8 cellular contexts compared by ENCODE assay signal in the genomic region with DNA sequence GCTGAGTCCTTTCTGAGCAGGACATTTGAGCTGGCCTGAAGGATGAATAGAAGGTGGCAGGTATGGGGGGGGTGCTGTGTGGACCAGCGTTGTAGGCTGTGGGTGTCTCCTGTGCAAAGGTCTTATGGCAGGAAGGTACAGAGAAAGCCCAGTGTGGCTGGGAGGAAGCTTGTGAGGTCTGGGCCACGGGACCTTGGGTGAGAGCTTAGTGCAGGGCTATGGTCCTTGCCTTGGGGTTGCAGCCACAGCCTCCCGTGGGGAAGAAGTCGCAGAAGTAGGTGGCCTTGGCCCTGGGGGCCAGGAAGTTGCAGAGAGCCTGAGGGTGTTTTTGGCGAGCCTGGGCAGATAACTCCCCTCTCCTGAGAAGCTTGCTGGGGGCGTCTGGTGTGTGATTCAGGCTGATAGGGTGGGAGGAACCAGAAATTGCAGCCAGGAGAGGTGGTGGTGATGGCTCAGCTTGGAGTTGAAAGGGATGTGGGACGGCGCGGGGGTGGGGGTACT. TPM values are rescaled to one million over a fixed set of nuclear protein-coding genes. Genes with fewer than 3 reads are reported as not detected.
DNase-seq lines count a peak whose midpoint lies in the region; ATAC-seq and TF ChIP-seq lines count a peak whose summit lies in the region.

No MANE protein-coding gene starts in this region.

- H3K9me3 Mint-ChIP-seq in activated CD4-positive, alpha-beta T cell treated with anti-CD3 and anti-CD28 coated beads, Interleukin-2, amount 10 ng/mL, durations not matched to agents 7 days and 5 days: no peaks in the 10 kb centered on the region
- H3K9me3 Mint-ChIP-seq in osteocyte (ENCODE audit: unreplicated experiment): no peaks in the 10 kb centered on the region

- H3K36me3 Mint-ChIP-seq in activated CD4-positive, alpha-beta T cell treated with anti-CD3 and anti-CD28 coated beads, Interleukin-2, amount 10 ng/mL, durations not matched to agents 7 days and 5 days (ENCODE audit: low read depth): no peaks in the 10 kb centered on the region
- peaks cover 2% of the 10 kb centered on the region for H3K36me3 Mint-ChIP-seq in osteocyte (ENCODE audit: unreplicated experiment)

- H3K4me1 Mint-ChIP-seq in activated CD4-positive, alpha-beta T cell treated with anti-CD3 and anti-CD28 coated beads, Interleukin-2, amount 10 ng/mL, durations not matched to agents 7 days and 5 days: peaks cover 24% of the 10 kb centered on the region
- peaks cover 59% of the 10 kb centered on the region for H3K4me1 Mint-ChIP-seq in osteocyte (ENCODE audit: unreplicated experiment)

- peaks cover 30% of the 10 kb centered on the region for H3K27me3 Mint-ChIP-seq in activated CD4-positive, alpha-beta T cell treated with anti-CD3 and anti-CD28 coated beads, Interleukin-2, amount 10 ng/mL, durations not matched to agents 7 days and 5 days
- H3K27me3 Mint-ChIP-seq in osteocyte (ENCODE audit: unreplicated experiment): no peaks in the 10 kb centered on the region

- ATAC-seq in esophagus mucosa: peak; percentile 6
- ATAC-seq in HG03378 (IDR thresholded peaks at IDR 0.05; ENCODE audit: unreplicated experiment): no peak
- ATAC-seq in activated CD4-positive, CD25-positive, alpha-beta regulatory T cell treated with anti-CD3 and anti-CD28 coated beads, Interleukin-2, amount 50 U/mL, for 24 hours: no peak

- DNase-seq in activated CD4-positive, alpha-beta T cell treated with anti-CD3 and anti-CD28 coated beads, Interleukin-2, amount 10 ng/mL, durations not matched to agents 7 days and 5 days: no peak
- DNase-seq in activated CD4-positive, alpha-beta T cell treated with anti-CD3 and anti-CD28 coated beads for 48 hours: no peak
- DNase-seq in SW480 (ENCODE audit: low spot score): peak; percentile 64
- no peak for DNase-seq in osteocyte (ENCODE audit: extremely low spot score, unreplicated experiment)
- DNase-seq in amniotic stem cell (lab: John Stamatoyannopoulos, UW): no peak

- peak overlapping the region; percentile 85 for H3K27ac Mint-ChIP-seq in activated CD4-positive, alpha-beta T cell treated with anti-CD3 and anti-CD28 coated beads, Interleukin-2, amount 10 ng/mL, durations not matched to agents 7 days and 5 days
- peak overlapping the region; percentile 95 for H3K27ac Mint-ChIP-seq in osteocyte (ENCODE audit: unreplicated experiment)

- POLR2A ChIA-PET in activated CD4-positive, alpha-beta T cell treated with anti-CD3 and anti-CD28 coated beads, Interleukin-2, amount 10 ng/mL, durations not matched to agents 7 days and 5 days (lab: Charles Lee): no interaction called here

- CTCF ChIA-PET in activated CD4-positive, alpha-beta T cell treated with anti-CD3 and anti-CD28 coated beads, Interleukin-2, amount 10 ng/mL, durations not matched to agents 7 days and 5 days (lab: Charles Lee): interaction anchor here (0.5 to 1.7 kb wide), 7 partner anchors 8 to 173 kb away, joined by 3 to 6 read pairs (median 3); no protein-coding TSS in a partner anchor

- no peak for TF ChIP-seq CTCF in osteocyte (IDR thresholded peaks at IDR 0.05)

- H3K4me3 Mint-ChIP-seq in activated CD4-positive, alpha-beta T cell treated with anti-CD3 and anti-CD28 coated beads, Interleukin-2, amount 10 ng/mL, durations not matched to agents 7 days and 5 days: peak overlapping the region; percentile 60
- peak overlapping the region; percentile 90 for H3K4me3 Mint-ChIP-seq in osteocyte (ENCODE audit: unreplicated experiment)

RNA-seq across cellular contexts. Expression of a gene that starts 3.0 kb away (rescaled TPM):
- total RNA-seq in activated CD4-positive, alpha-beta T cell treated with anti-CD3 and anti-CD28 coated beads, Interleukin-2, amount 10 ng/mL, durations not matched to agents 7 days and 5 days: 1 to 10 TPM; 4.2 to 4.6 TPM
- total RNA-seq in esophagus mucosa (166 TPM), osteocyte (186 and 199 TPM in 2 replicates)

Comparison
In these comparisons a context has a peak if more than half of its experiments do, and no peak if none do; other contexts are left out.
1. RNA of a gene that starts 3.0 kb away (total RNA-seq): 186 to 199 TPM in osteocyte and 166 TPM in esophagus mucosa (single experiment); 4.2 to 4.6 TPM in activated CD4-positive, alpha-beta T cell treated with anti-CD3 and anti-CD28 coated beads, Interleukin-2, amount 10 ng/mL, durations not matched to agents 7 days and 5 days; every median in the first group is over 10 times any median in the second.